1 cellular context compared by ENCODE assay signal in the genomic region with DNA sequence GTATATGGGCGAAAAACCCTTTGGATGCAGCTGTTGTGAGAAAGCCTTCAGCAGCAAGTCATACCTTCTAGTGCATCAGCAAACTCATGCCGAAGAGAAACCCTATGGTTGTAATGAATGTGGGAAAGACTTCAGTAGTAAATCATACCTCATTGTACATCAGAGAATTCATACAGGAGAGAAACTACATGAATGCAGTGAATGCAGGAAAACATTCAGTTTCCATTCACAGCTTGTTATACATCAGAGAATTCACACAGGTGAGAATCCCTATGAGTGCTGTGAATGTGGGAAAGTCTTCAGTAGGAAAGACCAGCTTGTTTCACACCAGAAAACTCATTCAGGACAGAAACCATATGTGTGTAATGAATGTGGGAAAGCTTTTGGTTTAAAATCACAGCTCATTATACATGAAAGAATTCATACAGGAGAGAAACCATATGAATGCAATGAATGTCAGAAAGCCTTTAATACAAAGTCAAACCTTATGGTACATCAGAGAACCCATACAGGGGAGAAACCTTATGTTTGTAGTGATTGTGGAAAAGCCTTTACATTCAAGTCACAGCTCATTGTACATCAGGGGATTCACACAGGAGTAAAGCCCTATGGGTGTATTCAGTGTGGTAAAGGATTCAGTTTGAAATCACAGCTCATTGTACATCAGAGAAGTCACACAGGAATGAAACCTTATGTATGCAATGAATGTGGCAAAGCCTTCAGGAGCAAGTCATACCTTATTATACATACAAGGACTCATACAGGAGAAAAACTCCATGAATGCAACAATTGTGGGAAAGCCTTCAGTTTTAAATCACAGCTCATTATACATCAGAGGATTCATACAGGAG.
A peak's percentile ranks its signal among the peaks of the same experiment; 100 is the strongest.
TF ChIP-seq lines count a peak whose summit lies in the region.

No MANE protein-coding gene starts in this region.

TF ChIP-seq in K562, 482 proteins besides CTCF, POLR2A, EP300 and RAD21 (continues in another document):
- TF ChIP-seq HIVEP1 (CRISPR knock-in tag; IDR thresholded peaks at IDR 0.05) (no peak), HDAC2 (IDR thresholded peaks at IDR 0.05) (no peak), TBP (optimal IDR thresholded peaks at IDR 0.05; ENCODE audit: low read depth, low read length) (no peak), DIDO1 (tag; IDR thresholded peaks at IDR 0.05; ENCODE audit: low read depth) (no peak), SIN3B (IDR thresholded peaks at IDR 0.05; ENCODE audit: low read depth) (no peak), NR2F6 (CRISPR knock-in tag; IDR thresholded peaks at IDR 0.05) (no peak), TAF15 (IDR thresholded peaks at IDR 0.05; ENCODE audit: low read depth, low read length) (no peak), ELF4 (CRISPR knock-in tag; IDR thresholded peaks at IDR 0.05) (no peak), TEAD4 (IDR thresholded peaks at IDR 0.05; ENCODE audit: low read length) (peak; percentile 13; the same call in 1 of the 2 replicates), TEAD4 (CRISPR knock-in tag; IDR thresholded peaks at IDR 0.05; ENCODE audit: borderline replicate concordance) (no peak), SMAD3 (CRISPR knock-in tag; conservative IDR thresholded peaks at IDR 0.05) (no peak), ZNF75A (CRISPR knock-in tag; IDR thresholded peaks at IDR 0.05) (peak; percentile 98), GTF2E2 (tag; IDR thresholded peaks at IDR 0.05) (no peak), FIP1L1 (IDR thresholded peaks at IDR 0.05; ENCODE audit: low read depth, low read length, poor library complexity, severe bottlenecking) (no peak), PYGO2 (tag; IDR thresholded peaks at IDR 0.05) (no peak), TCF3 (CRISPR knock-in tag; IDR thresholded peaks at IDR 0.05) (no peak), ZFP36 (IDR thresholded peaks at IDR 0.05; ENCODE audit: low read depth, low read length, partially characterized antibody) (no peak), ZNF778 (CRISPR knock-in tag; IDR thresholded peaks at IDR 0.05) (no peak), KLF1 (tag; IDR thresholded peaks at IDR 0.05) (no peak), SMAD4 (CRISPR knock-in tag; conservative IDR thresholded peaks at IDR 0.05) (no peak), PTRF (tag; IDR thresholded peaks at IDR 0.05) (no peak), BDP1 (IDR thresholded peaks at IDR 0.05; ENCODE audit: insufficient read depth, insufficient read length) (no peak), TCFL5 (CRISPR knock-in tag; conservative IDR thresholded peaks at IDR 0.05) (no peak), MYNN (IDR thresholded peaks at IDR 0.05) (no peak), MYNN (CRISPR knock-in tag; IDR thresholded peaks at IDR 0.05) (no peak), ZNF785 (CRISPR knock-in tag; IDR thresholded peaks at IDR 0.05) (no peak), NUFIP1 (IDR thresholded peaks at IDR 0.05; ENCODE audit: partially characterized antibody) (no peak), ZNF41 (CRISPR knock-in tag; conservative IDR thresholded peaks at IDR 0.05) (no peak), XRCC3 (IDR thresholded peaks at IDR 0.05) (peak; percentile 78; the same call in 1 of the 2 replicates), ZNF282 (CRISPR knock-in tag; IDR thresholded peaks at IDR 0.05) (no peak), COPS2 (conservative IDR thresholded peaks at IDR 0.05) (no peak), RAD51 (IDR thresholded peaks at IDR 0.05; ENCODE audit: borderline replicate concordance, low read depth) (no peak), RBM25 (IDR thresholded peaks at IDR 0.05; ENCODE audit: low read depth, low read length, severe bottlenecking) (peak; percentile 57), DACH1 (IDR thresholded peaks at IDR 0.05; ENCODE audit: partially characterized antibody) (no peak), HMGN3 (IDR thresholded peaks at IDR 0.05; ENCODE audit: borderline replicate concordance, extremely low read depth, insufficient read length, low read depth, low read length) (no peak), HNRNPH1 (optimal IDR thresholded peaks at IDR 0.05; ENCODE audit: low read depth, low read length) (no peak), ZNF766 (CRISPR knock-in tag; conservative IDR thresholded peaks at IDR 0.05) (no peak), FOXA3 (CRISPR knock-in tag; conservative IDR thresholded peaks at IDR 0.05 in 1 of 2, IDR thresholded peaks at IDR 0.05 in 1 of 2) (no peak), SREBF2 (CRISPR knock-in tag; IDR thresholded peaks at IDR 0.05) (no peak), SMARCA4 (IDR thresholded peaks at IDR 0.05) (no peak), PCBP1 (IDR thresholded peaks at IDR 0.05; ENCODE audit: low read depth, low read length, poor library complexity, severe bottlenecking) (no peak), XRCC4 (IDR thresholded peaks at IDR 0.05; ENCODE audit: extremely low read depth, insufficient read depth, insufficient read length) (no peak), DNMT1 (IDR thresholded peaks at IDR 0.05) (no peak), ZEB2 (IDR thresholded peaks at IDR 0.05) (peak; percentile 62), OTX1 (CRISPR knock-in tag; IDR thresholded peaks at IDR 0.05) (no peak), ZNF316 (IDR thresholded peaks at IDR 0.05) (no peak), ZNF143 (CRISPR knock-in tag; IDR thresholded peaks at IDR 0.05) (no peak), LEF1 (IDR thresholded peaks at IDR 0.05) (no peak)
- TF ChIP-seq, protein P1, sequence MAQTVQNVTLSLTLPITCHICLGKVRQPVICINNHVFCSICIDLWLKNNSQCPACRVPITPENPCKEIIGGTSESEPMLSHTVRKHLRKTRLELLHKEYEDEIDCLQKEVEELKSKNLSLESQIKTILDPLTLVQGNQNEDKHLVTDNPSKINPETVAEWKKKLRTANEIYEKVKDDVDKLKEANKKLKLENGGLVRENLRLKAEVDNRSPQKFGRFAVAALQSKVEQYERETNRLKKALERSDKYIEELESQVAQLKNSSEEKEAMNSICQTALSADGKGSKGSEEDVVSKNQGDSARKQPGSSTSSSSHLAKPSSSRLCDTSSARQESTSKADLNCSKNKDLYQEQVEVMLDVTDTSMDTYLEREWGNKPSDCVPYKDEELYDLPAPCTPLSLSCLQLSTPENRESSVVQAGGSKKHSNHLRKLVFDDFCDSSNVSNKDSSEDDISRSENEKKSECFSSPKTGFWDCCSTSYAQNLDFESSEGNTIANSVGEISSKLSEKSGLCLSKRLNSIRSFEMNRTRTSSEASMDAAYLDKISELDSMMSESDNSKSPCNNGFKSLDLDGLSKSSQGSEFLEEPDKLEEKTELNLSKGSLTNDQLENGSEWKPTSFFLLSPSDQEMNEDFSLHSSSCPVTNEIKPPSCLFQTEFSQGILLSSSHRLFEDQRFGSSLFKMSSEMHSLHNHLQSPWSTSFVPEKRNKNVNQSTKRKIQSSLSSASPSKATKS (CRISPR knock-in tag; IDR thresholded peaks at IDR 0.05) = no peak
- TF ChIP-seq, protein P2, sequence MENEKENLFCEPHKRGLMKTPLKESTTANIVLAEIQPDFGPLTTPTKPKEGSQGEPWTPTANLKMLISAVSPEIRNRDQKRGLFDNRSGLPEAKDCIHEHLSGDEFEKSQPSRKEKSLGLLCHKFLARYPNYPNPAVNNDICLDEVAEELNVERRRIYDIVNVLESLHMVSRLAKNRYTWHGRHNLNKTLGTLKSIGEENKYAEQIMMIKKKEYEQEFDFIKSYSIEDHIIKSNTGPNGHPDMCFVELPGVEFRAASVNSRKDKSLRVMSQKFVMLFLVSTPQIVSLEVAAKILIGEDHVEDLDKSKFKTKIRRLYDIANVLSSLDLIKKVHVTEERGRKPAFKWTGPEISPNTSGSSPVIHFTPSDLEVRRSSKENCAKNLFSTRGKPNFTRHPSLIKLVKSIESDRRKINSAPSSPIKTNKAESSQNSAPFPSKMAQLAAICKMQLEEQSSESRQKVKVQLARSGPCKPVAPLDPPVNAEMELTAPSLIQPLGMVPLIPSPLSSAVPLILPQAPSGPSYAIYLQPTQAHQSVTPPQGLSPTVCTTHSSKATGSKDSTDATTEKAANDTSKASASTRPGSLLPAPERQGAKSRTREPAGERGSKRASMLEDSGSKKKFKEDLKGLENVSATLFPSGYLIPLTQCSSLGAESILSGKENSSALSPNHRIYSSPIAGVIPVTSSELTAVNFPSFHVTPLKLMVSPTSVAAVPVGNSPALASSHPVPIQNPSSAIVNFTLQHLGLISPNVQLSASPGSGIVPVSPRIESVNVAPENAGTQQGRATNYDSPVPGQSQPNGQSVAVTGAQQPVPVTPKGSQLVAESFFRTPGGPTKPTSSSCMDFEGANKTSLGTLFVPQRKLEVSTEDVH (IDR thresholded peaks at IDR 0.05; ENCODE audit: low read depth, partially characterized antibody) = no peak
- TF ChIP-seq, protein P3, sequence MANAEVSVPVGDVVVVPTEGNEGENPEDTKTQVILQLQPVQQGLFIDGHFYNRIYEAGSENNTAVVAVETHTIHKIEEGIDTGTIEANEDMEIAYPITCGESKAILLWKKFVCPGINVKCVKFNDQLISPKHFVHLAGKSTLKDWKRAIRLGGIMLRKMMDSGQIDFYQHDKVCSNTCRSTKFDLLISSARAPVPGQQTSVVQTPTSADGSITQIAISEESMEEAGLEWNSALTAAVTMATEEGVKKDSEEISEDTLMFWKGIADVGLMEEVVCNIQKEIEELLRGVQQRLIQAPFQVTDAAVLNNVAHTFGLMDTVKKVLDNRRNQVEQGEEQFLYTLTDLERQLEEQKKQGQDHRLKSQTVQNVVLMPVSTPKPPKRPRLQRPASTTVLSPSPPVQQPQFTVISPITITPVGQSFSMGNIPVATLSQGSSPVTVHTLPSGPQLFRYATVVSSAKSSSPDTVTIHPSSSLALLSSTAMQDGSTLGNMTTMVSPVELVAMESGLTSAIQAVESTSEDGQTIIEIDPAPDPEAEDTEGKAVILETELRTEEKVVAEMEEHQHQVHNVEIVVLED (CRISPR knock-in tag; IDR thresholded peaks at IDR 0.05) = no peak
- TF ChIP-seq, protein P4, sequence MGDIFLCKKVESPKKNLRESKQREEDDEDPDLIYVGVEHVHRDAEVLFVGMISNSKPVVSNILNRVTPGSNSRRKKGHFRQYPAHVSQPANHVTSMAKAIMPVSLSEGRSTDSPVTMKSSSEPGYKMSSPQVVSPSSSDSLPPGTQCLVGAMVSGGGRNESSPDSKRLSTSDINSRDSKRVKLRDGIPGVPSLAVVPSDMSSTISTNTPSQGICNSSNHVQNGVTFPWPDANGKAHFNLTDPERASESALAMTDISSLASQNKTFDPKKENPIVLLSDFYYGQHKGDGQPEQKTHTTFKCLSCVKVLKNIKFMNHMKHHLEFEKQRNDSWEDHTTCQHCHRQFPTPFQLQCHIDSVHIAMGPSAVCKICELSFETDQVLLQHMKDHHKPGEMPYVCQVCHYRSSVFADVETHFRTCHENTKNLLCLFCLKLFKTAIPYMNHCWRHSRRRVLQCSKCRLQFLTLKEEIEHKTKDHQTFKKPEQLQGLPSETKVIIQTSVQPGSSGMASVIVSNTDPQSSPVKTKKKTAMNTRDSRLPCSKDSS (IDR thresholded peaks at IDR 0.05; ENCODE audit: low read depth, partially characterized antibody) = peak; percentile 91
- TF ChIP-seq, protein P5, sequence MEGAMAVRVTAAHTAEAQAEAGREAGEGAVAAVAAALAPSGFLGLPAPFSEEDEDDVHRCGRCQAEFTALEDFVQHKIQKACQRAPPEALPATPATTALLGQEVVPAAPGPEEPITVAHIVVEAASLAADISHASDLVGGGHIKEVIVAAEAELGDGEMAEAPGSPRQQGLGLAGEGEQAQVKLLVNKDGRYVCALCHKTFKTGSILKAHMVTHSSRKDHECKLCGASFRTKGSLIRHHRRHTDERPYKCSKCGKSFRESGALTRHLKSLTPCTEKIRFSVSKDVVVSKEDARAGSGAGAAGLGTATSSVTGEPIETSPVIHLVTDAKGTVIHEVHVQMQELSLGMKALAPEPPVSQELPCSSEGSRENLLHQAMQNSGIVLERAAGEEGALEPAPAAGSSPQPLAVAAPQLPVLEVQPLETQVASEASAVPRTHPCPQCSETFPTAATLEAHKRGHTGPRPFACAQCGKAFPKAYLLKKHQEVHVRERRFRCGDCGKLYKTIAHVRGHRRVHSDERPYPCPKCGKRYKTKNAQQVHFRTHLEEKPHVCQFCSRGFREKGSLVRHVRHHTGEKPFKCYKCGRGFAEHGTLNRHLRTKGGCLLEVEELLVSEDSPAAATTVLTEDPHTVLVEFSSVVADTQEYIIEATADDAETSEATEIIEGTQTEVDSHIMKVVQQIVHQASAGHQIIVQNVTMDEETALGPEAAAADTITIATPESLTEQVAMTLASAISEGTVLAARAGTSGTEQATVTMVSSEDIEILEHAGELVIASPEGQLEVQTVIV (CRISPR knock-in tag; IDR thresholded peaks at IDR 0.05; ENCODE audit: borderline replicate concordance) = no peak
- TF ChIP-seq, protein P6, sequence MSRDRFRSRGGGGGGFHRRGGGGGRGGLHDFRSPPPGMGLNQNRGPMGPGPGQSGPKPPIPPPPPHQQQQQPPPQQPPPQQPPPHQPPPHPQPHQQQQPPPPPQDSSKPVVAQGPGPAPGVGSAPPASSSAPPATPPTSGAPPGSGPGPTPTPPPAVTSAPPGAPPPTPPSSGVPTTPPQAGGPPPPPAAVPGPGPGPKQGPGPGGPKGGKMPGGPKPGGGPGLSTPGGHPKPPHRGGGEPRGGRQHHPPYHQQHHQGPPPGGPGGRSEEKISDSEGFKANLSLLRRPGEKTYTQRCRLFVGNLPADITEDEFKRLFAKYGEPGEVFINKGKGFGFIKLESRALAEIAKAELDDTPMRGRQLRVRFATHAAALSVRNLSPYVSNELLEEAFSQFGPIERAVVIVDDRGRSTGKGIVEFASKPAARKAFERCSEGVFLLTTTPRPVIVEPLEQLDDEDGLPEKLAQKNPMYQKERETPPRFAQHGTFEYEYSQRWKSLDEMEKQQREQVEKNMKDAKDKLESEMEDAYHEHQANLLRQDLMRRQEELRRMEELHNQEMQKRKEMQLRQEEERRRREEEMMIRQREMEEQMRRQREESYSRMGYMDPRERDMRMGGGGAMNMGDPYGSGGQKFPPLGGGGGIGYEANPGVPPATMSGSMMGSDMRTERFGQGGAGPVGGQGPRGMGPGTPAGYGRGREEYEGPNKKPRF (IDR thresholded peaks at IDR 0.05; ENCODE audit: low read depth, low read length) = no peak
- TF ChIP-seq, protein P7, sequence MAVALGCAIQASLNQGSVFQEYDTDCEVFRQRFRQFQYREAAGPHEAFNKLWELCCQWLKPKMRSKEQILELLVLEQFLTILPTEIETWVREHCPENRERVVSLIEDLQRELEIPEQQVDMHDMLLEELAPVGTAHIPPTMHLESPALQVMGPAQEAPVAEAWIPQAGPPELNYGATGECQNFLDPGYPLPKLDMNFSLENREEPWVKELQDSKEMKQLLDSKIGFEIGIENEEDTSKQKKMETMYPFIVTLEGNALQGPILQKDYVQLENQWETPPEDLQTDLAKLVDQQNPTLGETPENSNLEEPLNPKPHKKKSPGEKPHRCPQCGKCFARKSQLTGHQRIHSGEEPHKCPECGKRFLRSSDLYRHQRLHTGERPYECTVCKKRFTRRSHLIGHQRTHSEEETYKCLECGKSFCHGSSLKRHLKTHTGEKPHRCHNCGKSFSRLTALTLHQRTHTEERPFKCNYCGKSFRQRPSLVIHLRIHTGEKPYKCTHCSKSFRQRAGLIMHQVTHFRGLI (CRISPR knock-in tag; IDR thresholded peaks at IDR 0.05) = no peak
- TF ChIP-seq, protein P8, sequence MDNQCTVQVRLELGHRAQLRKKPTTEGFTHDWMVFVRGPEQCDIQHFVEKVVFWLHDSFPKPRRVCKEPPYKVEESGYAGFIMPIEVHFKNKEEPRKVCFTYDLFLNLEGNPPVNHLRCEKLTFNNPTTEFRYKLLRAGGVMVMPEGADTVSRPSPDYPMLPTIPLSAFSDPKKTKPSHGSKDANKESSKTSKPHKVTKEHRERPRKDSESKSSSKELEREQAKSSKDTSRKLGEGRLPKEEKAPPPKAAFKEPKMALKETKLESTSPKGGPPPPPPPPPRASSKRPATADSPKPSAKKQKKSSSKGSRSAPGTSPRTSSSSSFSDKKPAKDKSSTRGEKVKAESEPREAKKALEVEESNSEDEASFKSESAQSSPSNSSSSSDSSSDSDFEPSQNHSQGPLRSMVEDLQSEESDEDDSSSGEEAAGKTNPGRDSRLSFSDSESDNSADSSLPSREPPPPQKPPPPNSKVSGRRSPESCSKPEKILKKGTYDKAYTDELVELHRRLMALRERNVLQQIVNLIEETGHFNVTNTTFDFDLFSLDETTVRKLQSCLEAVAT (IDR thresholded peaks at IDR 0.05) = no peak
